11 cellular contexts compared by ENCODE assay signal in the genomic region with DNA sequence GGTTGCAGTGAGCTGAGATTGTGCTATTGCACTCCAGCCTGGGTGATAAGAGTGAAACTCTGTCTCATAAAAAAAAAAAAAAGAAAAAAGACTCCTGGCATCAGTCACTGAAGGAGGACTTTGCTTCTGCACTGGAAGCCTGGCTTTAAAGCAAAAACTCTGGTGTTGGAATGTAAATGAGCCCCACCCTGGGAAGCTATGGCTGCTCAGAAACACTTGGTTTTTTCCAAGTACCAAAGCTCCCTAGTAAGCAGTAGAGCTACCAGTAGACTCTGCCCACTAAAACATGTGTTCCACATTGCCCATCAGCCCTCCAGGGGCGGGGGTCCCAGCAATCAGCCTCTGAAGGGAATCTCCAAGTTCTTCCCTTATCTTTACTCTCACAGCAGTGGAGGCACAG.
DNase-seq lines count a peak whose midpoint lies in the region; ATAC-seq lines count a peak whose summit lies in the region.
"Had no signal": no experiment of that assay in that cellular context is flagged by ENCODE, and none has a peak within 500 bp of the region (broad histone marks: within the 10 kb centered on the region; RNA-seq: fewer than 3 reads in every experiment).

No MANE protein-coding gene starts in this region.

- H3K9me3 ChIP-seq in GM23248 (ENCODE audit: low read depth) (no peaks in the 10 kb centered on the region), iPS-18a (ENCODE audit: control insufficient read depth, low read depth, low read length) (no peaks in the 10 kb centered on the region), skeletal muscle tissue (ENCODE audit: control insufficient read depth in 3 of 3, low read length in 3 of 3) (no peaks in the 10 kb centered on the region)

- peak; percentile 88 for DNase-seq in GM23248
- peak; percentile 86 for DNase-seq in astrocyte of the hippocampus (ENCODE audit: low read depth, low spot score)
- no peak for DNase-seq in activated naive CD4-positive, alpha-beta T cell treated with anti-CD3 and anti-CD28 coated beads, Interleukin-2, amount 50 U/mL, for 72 hours (ENCODE audit: low spot score in 2 of 2)
- no peak for DNase-seq in SIG-M5 treated with dmso at 0.1 percent for 504 hours (lab: John Stamatoyannopoulos, UW; ENCODE audit: unreplicated experiment)
- no peak for DNase-seq in COR-L47 (lab: John Stamatoyannopoulos, UW)
- DNase-seq: activated CD4-positive, alpha-beta T cell treated with anti-CD3 and anti-CD28 coated beads for 1 hour had no signal

- no peak for ATAC-seq in activated naive CD4-positive, alpha-beta T cell treated with anti-CD3 and anti-CD28 coated beads, Interleukin-2, amount 50 U/mL, for 72 hours
- ATAC-seq in GM18517 (IDR thresholded peaks at IDR 0.05; ENCODE audit: unreplicated experiment): no peak

- H3K79me2 ChIP-seq in GM23248 (ENCODE audit: insufficient read depth): no peaks in the 10 kb centered on the region

- H3K9me2 ChIP-seq in GM23248 (ENCODE audit: insufficient read depth): no peaks in the 10 kb centered on the region

- H3K9me3 Mint-ChIP-seq in activated naive CD4-positive, alpha-beta T cell treated with anti-CD3 and anti-CD28 coated beads, Interleukin-2, amount 50 U/mL, for 72 hours: no peaks in the 10 kb centered on the region
- H3K9me3 Mint-ChIP-seq: central memory CD8-positive, alpha-beta T cell; memory B cell had no signal

- H3K27me3 ChIP-seq in GM23248 (replicated peaks; ENCODE audit: insufficient read depth) (no peaks in the 10 kb centered on the region), iPS-18a (ENCODE audit: control insufficient read depth, insufficient read depth, low read length) (no peaks in the 10 kb centered on the region), skeletal muscle tissue (ENCODE audit: control insufficient read depth in 3 of 3, insufficient read depth in 3 of 3, low read length in 3 of 3) (peaks cover 0 to 3% (median 0%) of the 10 kb centered on the region in 3 donors)

- H3K4me1 ChIP-seq in GM23248 (ENCODE audit: insufficient read depth) (peaks cover 43% of the 10 kb centered on the region), iPS-18a (ENCODE audit: control insufficient read depth, low read depth, low read length) (peaks cover 63% of the 10 kb centered on the region), skeletal muscle tissue (ENCODE audit: control insufficient read depth in 3 of 3, insufficient read depth in 3 of 3, low read length in 3 of 3) (peaks cover 0 to 8% (median 4%) of the 10 kb centered on the region in 3 donors)

- H3K4me2 ChIP-seq in GM23248 (ENCODE audit: unreplicated experiment): peak overlapping the region; percentile 72

- 0 to 16% methylated on average over 1 of the region's 1 CpG for WGBS in GM23248 (ENCODE audit: low coverage in 1 of 2, low lambda C conversion rate in 2 of 2, missing lambda C conversion rate in 2 of 2), 2 experiments

- H4K20me1 ChIP-seq in GM23248 (ENCODE audit: insufficient read depth): no peaks in the 10 kb centered on the region

- H3K36me3 ChIP-seq in GM23248 (ENCODE audit: low read depth): no peaks in the 10 kb centered on the region
- no peaks in the 10 kb centered on the region for H3K36me3 ChIP-seq in iPS-18a (ENCODE audit: control insufficient read depth, low read depth, low read length)
- no peaks in the 10 kb centered on the region for H3K36me3 ChIP-seq in skeletal muscle tissue (ENCODE audit: control insufficient read depth in 3 of 3, insufficient read depth in 3 of 3, low read length in 3 of 3)

- H3K9ac ChIP-seq in GM23248 (peak overlapping the region; percentile 84), iPS-18a (ENCODE audit: low read length) (peak overlapping the region; percentile 89), skeletal muscle tissue (ENCODE audit: low read depth in 1 of 3, low read length in 3 of 3) (no peak overlapping the region)

- no peak overlapping the region for H3K27ac Mint-ChIP-seq in activated naive CD4-positive, alpha-beta T cell treated with anti-CD3 and anti-CD28 coated beads, Interleukin-2, amount 50 U/mL, for 72 hours
- H3K27ac Mint-ChIP-seq: memory B cell had no signal

- H2AFZ ChIP-seq in GM23248: peak overlapping the region; percentile 35; the same call in 1 of the 2 replicates

- peaks cover 38% of the 10 kb centered on the region for H3F3A ChIP-seq in GM23248 (ENCODE audit: insufficient read depth)

- in situ Hi-C loops in GM23248 (cut with MboI): no loop called here

- H3K4me3 ChIP-seq in GM23248 (0 out of 2 replicates have a peak overlapping the region, but pooled peaks have one; percentile 13), iPS-18a (ENCODE audit: low read length) (peak overlapping the region; percentile 38), skeletal muscle tissue (ENCODE audit: low read length in 3 of 3) (no peak overlapping the region)

- H3K27ac ChIP-seq in GM23248: peak overlapping the region; percentile 97
- peak overlapping the region; percentile 80 for H3K27ac ChIP-seq in iPS-18a (ENCODE audit: low read length)
- H3K27ac ChIP-seq in skeletal muscle tissue (ENCODE audit: low read depth, low read length): peak overlapping the region; percentile 15

- H3K36me3 Mint-ChIP-seq in activated naive CD4-positive, alpha-beta T cell treated with anti-CD3 and anti-CD28 coated beads, Interleukin-2, amount 50 U/mL, for 72 hours: no peaks in the 10 kb centered on the region
- H3K36me3 Mint-ChIP-seq: memory B cell had no signal

Comparison
In these comparisons a context has a peak if more than half of its experiments do, and no peak if none do; other contexts are left out.
1. DNase-seq: peak in GM23248 (single experiment) and astrocyte of the hippocampus (single experiment); none in activated naive CD4-positive, alpha-beta T cell treated with anti-CD3 and anti-CD28 coated beads, Interleukin-2, amount 50 U/mL, for 72 hours (0 of 2), SIG-M5 treated with dmso at 0.1 percent for 504 hours (single experiment) and COR-L47 (single experiment).
2. H3K27ac ChIP-seq: peak in every context shown above with its lines; median percentile 97 in GM23248; 80 in iPS-18a; 15 in skeletal muscle tissue.
3. H3K4me3 ChIP-seq: peak in GM23248 (single experiment) and iPS-18a (single experiment); none in skeletal muscle tissue (0 of 3).
4. H3K9ac ChIP-seq: peak in GM23248 (single experiment) and iPS-18a (single experiment); none in skeletal muscle tissue (0 of 3).